Comparison of ENCODE assay signal across 9 cellular contexts in the genomic region with DNA sequence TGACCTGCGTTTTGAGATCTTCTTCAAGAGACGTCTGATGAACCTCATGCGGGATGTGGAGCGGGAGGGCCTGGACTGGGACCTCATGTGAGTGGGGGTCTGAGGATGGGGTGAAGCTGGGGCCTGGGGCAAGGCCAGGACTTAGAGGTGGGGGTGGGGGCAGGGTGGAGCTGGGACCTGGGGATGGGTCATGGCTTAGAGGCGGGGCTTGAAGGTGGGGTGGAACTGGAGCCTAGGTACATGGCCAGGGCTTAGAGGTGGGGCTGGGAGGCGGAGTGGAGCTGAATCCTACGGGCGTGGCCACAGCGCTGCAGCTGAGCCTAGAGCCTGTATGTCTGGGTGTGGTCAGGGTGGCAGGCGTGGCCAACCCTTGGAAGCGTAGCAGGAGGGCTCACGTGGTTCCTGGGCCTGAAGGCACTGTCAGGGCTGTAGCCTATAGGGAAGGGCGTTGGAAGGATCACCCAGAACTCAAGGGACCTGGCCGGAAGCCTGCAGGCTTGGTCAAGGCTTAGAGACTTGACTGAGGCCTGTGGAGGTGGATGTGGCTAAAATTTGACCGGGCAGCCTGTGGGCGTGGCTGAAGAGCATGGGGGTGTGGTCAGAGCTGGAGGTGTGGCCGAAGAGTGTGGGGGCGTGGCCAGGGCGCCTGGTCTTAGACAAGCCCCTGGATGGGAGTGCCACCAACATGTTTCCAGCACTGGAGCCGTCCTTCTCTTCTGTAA. TPM values are rescaled to one million over a fixed set of nuclear protein-coding genes. Genes with fewer than 3 reads are reported as not detected.
DNase-seq lines count a peak whose midpoint lies in the region; ATAC-seq and TF ChIP-seq lines count a peak whose summit lies in the region.
"Had no signal": no experiment of that assay in that cellular context is flagged by ENCODE, and none has a peak within 500 bp of the region (broad histone marks: within the 10 kb centered on the region; RNA-seq: fewer than 3 reads in every experiment).

No MANE protein-coding gene starts in this region.

- in situ Hi-C loops in Panc1 (cut with HindIII; ENCODE audit: low pct_unique_long_range_greater_than_20kb, low sequenced_read_pairs), result no loop called here

- no peaks in the 10 kb centered on the region for H3K9me2 ChIP-seq in GM23338 (ENCODE audit: insufficient read depth)

- no peak for TF ChIP-seq POLR2A in GM18505 (IDR thresholded peaks at IDR 0.05; ENCODE audit: borderline replicate concordance, extremely low read depth, insufficient read depth, insufficient read length)

- H3K27me3 Mint-ChIP-seq in CD4-positive, alpha-beta T cell, result no peaks in the 10 kb centered on the region
- peaks cover 21% of the 10 kb centered on the region for H3K27me3 Mint-ChIP-seq in GM23338 (ENCODE audit: insufficient read depth, low read depth, poor library complexity)

- DNase-seq in CD4-positive, alpha-beta T cell, result no peak
- DNase-seq in GM23338 (ENCODE audit: low spot score), result peak; percentile 97
- DNase-seq in Panc1 (ENCODE audit: low read depth, low spot score), result peak; percentile 25
- peak; percentile 78 for DNase-seq in cerebellar cortex (ENCODE audit: low spot score)
- DNase-seq in lower lobe of right lung, result peak; percentile 81
- DNase-seq in NCI-H2107 (lab: John Stamatoyannopoulos, UW), result no peak

- peaks cover 26% of the 10 kb centered on the region for H3K4me1 ChIP-seq in GM23338 (ENCODE audit: insufficient read depth)
- no peaks in the 10 kb centered on the region for H3K4me1 ChIP-seq in Panc1 (ENCODE audit: control insufficient read depth, insufficient read depth, low read length)
- no peaks in the 10 kb centered on the region for H3K4me1 ChIP-seq in lower lobe of right lung
- H3K4me1 ChIP-seq: tibial artery had no signal

- no TSS peak for BruUV-seq in Panc1 (replicated peaks; lab: Mats Ljungman, UMichigan)

- H3K4me2 ChIP-seq in GM23338, result peak overlapping the region; percentile 74

- H3K27me3 ChIP-seq in CD4-positive, alpha-beta T cell (ENCODE audit: control insufficient read depth, insufficient read depth, low read length), result no peaks in the 10 kb centered on the region
- no peaks in the 10 kb centered on the region for H3K27me3 ChIP-seq in GM23338 (ENCODE audit: insufficient read depth)
- no peaks in the 10 kb centered on the region for H3K27me3 ChIP-seq in Panc1 (ENCODE audit: control insufficient read depth, insufficient read depth, low read length)
- no peaks in the 10 kb centered on the region for H3K27me3 ChIP-seq in lower lobe of right lung (ENCODE audit: low read depth)
- H3K27me3 ChIP-seq: tibial artery had no signal

- H3K4me1 Mint-ChIP-seq in CD4-positive, alpha-beta T cell (ENCODE audit: low read depth), result no peaks in the 10 kb centered on the region
- H3K4me1 Mint-ChIP-seq in GM23338, result peaks cover 32% of the 10 kb centered on the region

- no peak overlapping the region; the same call in 1 of the 2 replicates for H2AFZ ChIP-seq in GM23338

- H3F3A ChIP-seq in GM23338 (replicated peaks; ENCODE audit: low read depth), result peaks cover 11% of the 10 kb centered on the region; the same call in 1 of the 2 replicates

- no peaks in the 10 kb centered on the region for H3K9me3 Mint-ChIP-seq in CD4-positive, alpha-beta T cell
- no peaks in the 10 kb centered on the region for H3K9me3 Mint-ChIP-seq in GM23338

- H3K4me3 ChIP-seq in GM23338 (peak overlapping the region; percentile 46; the same call in 1 of the 2 replicates), Panc1 (ENCODE audit: low read depth in 2 of 2, low read length in 2 of 2) (no peak overlapping the region), lower lobe of right lung (no peak overlapping the region)
- H3K4me3 ChIP-seq: tibial artery had no signal

- peak; percentile 37 for ATAC-seq in CD4-positive, alpha-beta T cell (ENCODE audit: poor library complexity)
- ATAC-seq in GM23338, result peak; percentile 74
- ATAC-seq in Panc1, result peak; percentile 89
- ATAC-seq in lower lobe of right lung, result peak; percentile 63 to 73
- ATAC-seq in HG02884 (IDR thresholded peaks at IDR 0.05; ENCODE audit: unreplicated experiment), result no peak
- no peak for ATAC-seq in GM18505 (IDR thresholded peaks at IDR 0.05; ENCODE audit: unreplicated experiment)

- no peaks in the 10 kb centered on the region for H3K79me2 ChIP-seq in GM23338 (replicated peaks; ENCODE audit: insufficient read depth)

- H3K27ac Mint-ChIP-seq in CD4-positive, alpha-beta T cell, result no peak overlapping the region
- H3K27ac Mint-ChIP-seq in GM23338, result peak overlapping the region; percentile 87

- H3K36me3 Mint-ChIP-seq in CD4-positive, alpha-beta T cell (ENCODE audit: low read depth), result peaks cover 50% of the 10 kb centered on the region
- H3K36me3 Mint-ChIP-seq in GM23338 (ENCODE audit: low read depth), result peaks cover 37% of the 10 kb centered on the region

- no peak overlapping the region for H3K27ac ChIP-seq in CD4-positive, alpha-beta T cell (ENCODE audit: low read depth, low read length)
- H3K27ac ChIP-seq in GM23338 (ENCODE audit: low read depth), result peak overlapping the region; percentile 55; the same call in 1 of the 2 replicates
- no peak overlapping the region for H3K27ac ChIP-seq in Panc1 (ENCODE audit: low read length)
- H3K27ac ChIP-seq in lower lobe of right lung, result no peak overlapping the region
- H3K27ac ChIP-seq: tibial artery had no signal

- CTCF ChIA-PET in CD4-positive, alpha-beta T cell (lab: Charles Lee), result no interaction called here
- CTCF ChIA-PET in Panc1 (lab: Charles Lee), result interaction anchor here (0.5 to 0.6 kb wide), 2 partner anchors 127 to 465 kb away, joined by 3 read pairs; no protein-coding TSS in a partner anchor

- no peak overlapping the region for H3K4me3 Mint-ChIP-seq in CD4-positive, alpha-beta T cell
- peak overlapping the region; percentile 55 for H3K4me3 Mint-ChIP-seq in GM23338

- no peaks in the 10 kb centered on the region for H3K36me3 ChIP-seq in GM23338 (ENCODE audit: insufficient read depth)
- H3K36me3 ChIP-seq in Panc1 (ENCODE audit: control insufficient read depth, insufficient read depth, low read length), result no peaks in the 10 kb centered on the region
- peaks cover 75% of the 10 kb centered on the region for H3K36me3 ChIP-seq in lower lobe of right lung

- H3K9me3 ChIP-seq in CD4-positive, alpha-beta T cell (ENCODE audit: control insufficient read depth, low read length), result no peaks in the 10 kb centered on the region
- H3K9me3 ChIP-seq in Panc1 (ENCODE audit: control insufficient read depth, insufficient read depth, low read depth, low read length), result no peaks in the 10 kb centered on the region
- H3K9me3 ChIP-seq in lower lobe of right lung, result no peaks in the 10 kb centered on the region
- H3K9me3 ChIP-seq: tibial artery had no signal

- intact Hi-C loops in CD4-positive, alpha-beta T cell (cut with DNase I, micrococcal nuclease), result no loop called here
- intact Hi-C loops in Panc1 (cut with micrococcal nuclease; ENCODE audit: unreplicated experiment), result no loop called here
- intact Hi-C loops in lower lobe of right lung (cut with DNase I), result no loop called here

- no peak for TF ChIP-seq CTCF in CD4-positive, alpha-beta T cell (IDR thresholded peaks at IDR 0.05)
- TF ChIP-seq CTCF in GM23338 (conservative IDR thresholded peaks at IDR 0.05; ENCODE audit: low read depth in 2 of 2) (no peak), Panc1 (IDR thresholded peaks at IDR 0.05) (no peak), lower lobe of right lung (IDR thresholded peaks at IDR 0.05) (no peak)

- POLR2A ChIA-PET in CD4-positive, alpha-beta T cell (lab: Charles Lee), result no interaction called here
- POLR2A ChIA-PET in Panc1 (lab: Charles Lee), result no interaction called here

- H4K20me1 ChIP-seq in GM23338 (replicated peaks; ENCODE audit: insufficient read depth), result no peaks in the 10 kb centered on the region; the same call in 1 of the 2 replicates

TF ChIP-seq in GM23338, 12 proteins besides CTCF, POLR2A, EP300 and RAD21 (continues in another document):
- TF ChIP-seq EZH2 (IDR thresholded peaks at IDR 0.05; ENCODE audit: low read depth, unreplicated experiment) (no peak), STAT1 (IDR thresholded peaks at IDR 0.05; ENCODE audit: unreplicated experiment) (no peak), ZNF114 (CRISPR knock-in tag; IDR thresholded peaks at IDR 0.05) (no peak)
- TF ChIP-seq, protein P1, sequence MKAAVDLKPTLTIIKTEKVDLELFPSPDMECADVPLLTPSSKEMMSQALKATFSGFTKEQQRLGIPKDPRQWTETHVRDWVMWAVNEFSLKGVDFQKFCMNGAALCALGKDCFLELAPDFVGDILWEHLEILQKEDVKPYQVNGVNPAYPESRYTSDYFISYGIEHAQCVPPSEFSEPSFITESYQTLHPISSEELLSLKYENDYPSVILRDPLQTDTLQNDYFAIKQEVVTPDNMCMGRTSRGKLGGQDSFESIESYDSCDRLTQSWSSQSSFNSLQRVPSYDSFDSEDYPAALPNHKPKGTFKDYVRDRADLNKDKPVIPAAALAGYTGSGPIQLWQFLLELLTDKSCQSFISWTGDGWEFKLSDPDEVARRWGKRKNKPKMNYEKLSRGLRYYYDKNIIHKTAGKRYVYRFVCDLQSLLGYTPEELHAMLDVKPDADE (IDR thresholded peaks at IDR 0.05), result no peak

RNA-seq across cellular contexts. Expression of a gene that starts 24.2 kb away (rescaled TPM):
- total RNA-seq in CD4-positive, alpha-beta T cell, result 10 to 100 TPM; 30.3 to 30.6 TPM
- 52.0 and 63.4 TPM in 2 replicates for total RNA-seq in GM23338 (2014; rRNA removed; shearing (Covaris generic))
- polyA plus RNA-seq in GM23338 (2016; fragmentation: Nextera tagmentation; extraction: Ambion mirVana), result 16.1 and 18.2 TPM in 2 replicates
- total RNA-seq in Panc1 (2021; ENCODE audit: unreplicated experiment) (97.2 TPM), lower lobe of right lung (142 TPM)
- polyA plus RNA-seq in Panc1 (2012; ENCODE audit: insufficient read length), result 90.7 TPM

Comparison
In these comparisons a context has a peak if more than half of its experiments do, and no peak if none do; other contexts are left out.
1. ATAC-seq: peak in CD4-positive, alpha-beta T cell (single experiment), GM23338 (single experiment), Panc1 (single experiment) and lower lobe of right lung (2 of 2); none in HG02884 (single experiment) and GM18505 (single experiment).
2. DNase-seq: peak in GM23338 (single experiment), Panc1 (single experiment), cerebellar cortex (single experiment) and lower lobe of right lung (single experiment); none in CD4-positive, alpha-beta T cell (0 of 10) and NCI-H2107 (single experiment).